In the genomic region with DNA sequence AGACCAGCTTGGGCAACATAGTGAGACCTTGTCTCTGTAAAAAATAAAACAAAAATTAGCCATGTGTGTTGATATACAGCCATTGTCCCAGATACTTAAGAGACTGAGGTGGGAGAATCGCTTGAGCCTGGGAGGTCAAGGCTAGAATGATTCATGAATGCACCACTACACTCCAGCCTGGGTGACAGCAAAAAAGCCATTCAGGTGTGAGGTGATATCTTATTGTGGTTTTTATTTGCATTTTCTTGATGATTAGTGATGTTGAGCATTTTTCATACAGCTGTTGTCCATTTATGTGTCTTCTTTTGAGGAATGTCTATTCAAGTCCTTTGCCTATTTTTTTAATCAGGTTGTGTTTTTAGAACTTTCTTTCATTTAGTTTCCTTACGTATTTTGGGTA, we compare ENCODE assay signal across 26 cellular contexts.
"Had no signal": no experiment of that assay in that cellular context is flagged by ENCODE, and none has a peak within 500 bp of the region (broad histone marks: within the 10 kb centered on the region; RNA-seq: fewer than 3 reads in every experiment).

No MANE protein-coding gene starts in this region.

- H3K9me3 Mint-ChIP-seq: natural killer cell treated with Interleukin-12 subunit alpha and Interleukin-12 subunit beta and Interleukin-15 and Interleukin-18, amount 100 ng/mL, for 72 hours had no signal

- FAIRE-seq: bronchial epithelial cell had no signal

- H3K27ac ChIP-seq: colonic mucosa, dorsolateral prefrontal cortex, esophagus squamous epithelium, gastrocnemius medialis, prostate gland, testis, uterus, VCaP had no signal

- DNase-seq: activated CD4-positive, alpha-beta T cell treated with anti-CD3 and anti-CD28 coated beads, Interleukin-2, amount 10 ng/mL, durations not matched to agents 7 days and 5 days; activated CD4-positive, CD25-positive, alpha-beta regulatory T cell treated with anti-CD3 and anti-CD28 coated beads, Interleukin-2, amount 50 U/mL, for 72 hours; activated CD8-positive, alpha-beta memory T cell treated with anti-CD3 and anti-CD28 coated beads, Interleukin-2, amount 10 ng/mL, durations not matched to agents 7 days and 5 days; activated CD8-positive, alpha-beta T cell treated with anti-CD3 and anti-CD28 coated beads for 36 hours; activated effector memory CD4-positive, alpha-beta T cell treated with anti-CD3 and anti-CD28 coated beads, Interleukin-2, amount 50 U/mL, for 16 hours; activated naive CD4-positive, alpha-beta T cell treated with anti-CD3 and anti-CD28 coated beads, Interleukin-2, amount 10 ng/mL, durations not matched to agents 7 days and 5 days; activated T-cell treated with anti-CD3 and anti-CD28 coated beads for 4 hours; amygdala; colonic mucosa; dorsolateral prefrontal cortex; esophagus squamous epithelium; gastrocnemius medialis; head of caudate nucleus; hypothalamus; left ventricle myocardium superior; midbrain; stimulated activated CD4-positive, alpha-beta T cell treated with anti-CD3 and anti-CD28 coated beads, Interleukin-2, amount 100 ng/mL, for 48 hours; stimulated activated CD8-positive, alpha-beta memory T cell treated with anti-CD3 and anti-CD28 coated beads, Interleukin-4, amount 100 ng/mL, for 48 hours; stimulated activated naive B cell treated with anti-CD40 and anti-IgM and Interleukin-4, amounts not matched to agents 10 μg/mL and 1 μg/mL and 100 μg/mL, for 72 hours; testis; trophoblast cell; uterus had no signal

- H3K4me1 ChIP-seq: colonic mucosa, prostate gland, testis, uterus had no signal

- H3K27ac Mint-ChIP-seq: activated CD4-positive, alpha-beta T cell treated with anti-CD3 and anti-CD28 coated beads, Interleukin-2, amount 10 ng/mL, durations not matched to agents 7 days and 5 days; activated CD8-positive, alpha-beta memory T cell treated with anti-CD3 and anti-CD28 coated beads, Interleukin-2, amount 10 ng/mL, durations not matched to agents 7 days and 5 days; activated naive CD4-positive, alpha-beta T cell treated with anti-CD3 and anti-CD28 coated beads, Interleukin-2, amount 10 ng/mL, durations not matched to agents 7 days and 5 days; natural killer cell treated with Interleukin-12 subunit alpha and Interleukin-12 subunit beta and Interleukin-15 and Interleukin-18, amount 100 ng/mL, for 72 hours; stimulated activated naive B cell treated with anti-CD40 and anti-IgM and Interleukin-4, amounts not matched to agents 10 μg/mL and 1 μg/mL and 100 μg/mL, for 72 hours had no signal

- H3K36me3 ChIP-seq: colonic mucosa, uterus had no signal

- H3K4me3 ChIP-seq: colonic mucosa, dorsolateral prefrontal cortex, esophagus squamous epithelium, gastrocnemius medialis, prostate gland, testis, uterus had no signal

- H3K27me3 Mint-ChIP-seq: activated CD4-positive, alpha-beta T cell treated with anti-CD3 and anti-CD28 coated beads, Interleukin-2, amount 10 ng/mL, durations not matched to agents 7 days and 5 days; activated CD8-positive, alpha-beta memory T cell treated with anti-CD3 and anti-CD28 coated beads, Interleukin-2, amount 10 ng/mL, durations not matched to agents 7 days and 5 days; activated CD8-positive, alpha-beta T cell treated with anti-CD3 and anti-CD28 coated beads for 36 hours; activated naive CD4-positive, alpha-beta T cell treated with anti-CD3 and anti-CD28 coated beads, Interleukin-2, amount 10 ng/mL, durations not matched to agents 7 days and 5 days; natural killer cell treated with Interleukin-12 subunit alpha and Interleukin-12 subunit beta and Interleukin-15 and Interleukin-18, amount 100 ng/mL, for 72 hours; stimulated activated naive B cell treated with anti-CD40 and anti-IgM and Interleukin-4, amounts not matched to agents 10 μg/mL and 1 μg/mL and 100 μg/mL, for 72 hours had no signal

- H3K27me3 ChIP-seq: colonic mucosa, dorsolateral prefrontal cortex, esophagus squamous epithelium, gastrocnemius medialis, testis, uterus had no signal

- ATAC-seq: activated CD8-positive, alpha-beta memory T cell treated with anti-CD3 and anti-CD28 coated beads, Interleukin-2, amount 10 ng/mL, durations not matched to agents 7 days and 5 days; activated CD8-positive, alpha-beta T cell treated with anti-CD3 and anti-CD28 coated beads for 36 hours; gastrocnemius medialis; left ventricle myocardium superior; natural killer cell treated with Interleukin-12 subunit alpha and Interleukin-12 subunit beta and Interleukin-15 and Interleukin-18, amount 100 ng/mL, for 72 hours; stimulated activated naive B cell treated with anti-CD40 and anti-IgM and Interleukin-4, amounts not matched to agents 10 μg/mL and 1 μg/mL and 100 μg/mL, for 72 hours had no signal

- H3K4me3 Mint-ChIP-seq: activated CD4-positive, alpha-beta T cell treated with anti-CD3 and anti-CD28 coated beads, Interleukin-2, amount 10 ng/mL, durations not matched to agents 7 days and 5 days; activated CD8-positive, alpha-beta memory T cell treated with anti-CD3 and anti-CD28 coated beads, Interleukin-2, amount 10 ng/mL, durations not matched to agents 7 days and 5 days; activated CD8-positive, alpha-beta T cell treated with anti-CD3 and anti-CD28 coated beads for 36 hours; activated naive CD4-positive, alpha-beta T cell treated with anti-CD3 and anti-CD28 coated beads, Interleukin-2, amount 10 ng/mL, durations not matched to agents 7 days and 5 days; natural killer cell treated with Interleukin-12 subunit alpha and Interleukin-12 subunit beta and Interleukin-15 and Interleukin-18, amount 100 ng/mL, for 72 hours; stimulated activated naive B cell treated with anti-CD40 and anti-IgM and Interleukin-4, amounts not matched to agents 10 μg/mL and 1 μg/mL and 100 μg/mL, for 72 hours had no signal

- H3K9me3 ChIP-seq: colonic mucosa, gastrocnemius medialis, prostate gland, testis, uterus had no signal
